Comparison of ENCODE assay signal across 17 cellular contexts in the genomic region with DNA sequence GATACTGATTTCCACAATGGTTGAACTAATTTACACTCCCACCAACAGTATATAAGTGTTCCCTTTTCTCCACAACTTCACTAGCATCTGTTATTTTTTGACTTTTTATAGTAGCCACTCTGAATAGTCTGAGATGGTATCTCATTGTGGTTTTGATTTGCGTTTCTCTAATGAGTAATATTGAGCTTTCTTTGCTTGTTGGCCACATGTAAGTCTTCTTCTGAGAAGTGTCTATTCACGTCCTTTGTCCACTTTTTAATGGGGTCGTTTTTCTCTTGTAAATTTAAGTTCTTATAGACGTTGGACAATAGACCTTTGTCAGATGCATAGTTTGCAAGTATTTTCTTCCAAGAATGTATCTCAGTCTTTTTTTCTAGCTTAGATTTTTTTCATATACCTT. TPM values are rescaled to one million over a fixed set of nuclear protein-coding genes. Genes with fewer than 3 reads are reported as not detected.
DNase-seq lines count a peak whose midpoint lies in the region; ATAC-seq and TF ChIP-seq lines count a peak whose summit lies in the region.
"Had no signal": no experiment of that assay in that cellular context is flagged by ENCODE, and none has a peak within 500 bp of the region (broad histone marks: within the 10 kb centered on the region; RNA-seq: fewer than 3 reads in every experiment).

No MANE protein-coding gene starts in this region.

- no peaks in the 10 kb centered on the region for H3K79me1 ChIP-seq in trophoblast cell (ENCODE audit: low read length)

- H3K4me3 Mint-ChIP-seq in activated CD4-positive, alpha-beta memory T cell treated with anti-CD3 and anti-CD28 coated beads for 36 hours = no peak overlapping the region

- H2BK120ac ChIP-seq in trophoblast cell (ENCODE audit: insufficient read depth, low read length, poor library complexity) = no peak overlapping the region

- no peak overlapping the region for H2BK12ac ChIP-seq in trophoblast cell (ENCODE audit: low read length)

- H3K27me3 ChIP-seq in Loucy (ENCODE audit: insufficient read depth, low read length, poor library complexity, severe bottlenecking) = no peaks in the 10 kb centered on the region
- no peaks in the 10 kb centered on the region for H3K27me3 ChIP-seq in trophoblast cell (ENCODE audit: insufficient read depth, low read length)
- H3K27me3 ChIP-seq: MG63, right atrium auricular region, vagina had no signal

- H3K79me2 ChIP-seq in Loucy (ENCODE audit: insufficient read depth, low read length) (peaks cover 97% of the 10 kb centered on the region), trophoblast cell (ENCODE audit: control insufficient read depth, insufficient read depth, low read length, poor library complexity) (peaks cover 2% of the 10 kb centered on the region)

- H2AFZ ChIP-seq in Loucy (ENCODE audit: low read length) (no peak overlapping the region), trophoblast cell (ENCODE audit: insufficient read depth, low read length, poor library complexity) (no peak overlapping the region)

- H2BK5ac ChIP-seq in trophoblast cell (ENCODE audit: low read depth, low read length, poor library complexity) = no peak overlapping the region

- TF ChIP-seq CTCF in Loucy (conservative IDR thresholded peaks at IDR 0.05; ENCODE audit: low read length) = no peak

- CTCF ChIA-PET in activated CD4-positive, alpha-beta memory T cell treated with anti-CD3 and anti-CD28 coated beads for 36 hours (lab: Charles Lee) = interaction anchor here (0.6 to 2.6 kb wide), 3 partner anchors 9 to 113 kb away, joined by 3 to 14 read pairs (median 3); no protein-coding TSS in a partner anchor

- no peak overlapping the region for H4K12ac ChIP-seq in trophoblast cell (ENCODE audit: low read depth, low read length)

- peaks cover 64% of the 10 kb centered on the region for H3K4me1 Mint-ChIP-seq in activated CD4-positive, alpha-beta memory T cell treated with anti-CD3 and anti-CD28 coated beads for 36 hours (ENCODE audit: low read depth)

- H3K27me3 Mint-ChIP-seq in activated CD4-positive, alpha-beta memory T cell treated with anti-CD3 and anti-CD28 coated beads for 36 hours = no peaks in the 10 kb centered on the region

- POLR2A ChIA-PET in activated CD4-positive, alpha-beta memory T cell treated with anti-CD3 and anti-CD28 coated beads for 36 hours (lab: Charles Lee) = interaction anchor here (0.6 to 1.2 kb wide), 3 partner anchors 11 to 67 kb away, joined by 3 to 6 read pairs (median 3); no protein-coding TSS in a partner anchor

- no peak overlapping the region for H3K4ac ChIP-seq in trophoblast cell (ENCODE audit: low read depth, low read length)

- WGBS in trophoblast cell (ENCODE audit: extremely low coverage, insufficient coverage, insufficient read length) = no CpG with 5 or more reads among the region's 4 CpGs

- no peaks in the 10 kb centered on the region for H3K9me2 ChIP-seq in Loucy (replicated peaks; ENCODE audit: low read depth, low read length)

- H3K14ac ChIP-seq in trophoblast cell (ENCODE audit: low read length) = no peak overlapping the region

- H2AK5ac ChIP-seq in trophoblast cell (ENCODE audit: low read length) = no peak overlapping the region

- H3K4me2 ChIP-seq in Loucy (ENCODE audit: low read depth, low read length, poor library complexity, severe bottlenecking) (peak overlapping the region; percentile 53), trophoblast cell (ENCODE audit: low read length) (no peak overlapping the region)

- H3K4me3 ChIP-seq in Loucy (ENCODE audit: low read length, poor library complexity, severe bottlenecking) = peak overlapping the region; percentile 17
- H3K4me3 ChIP-seq in trophoblast cell (ENCODE audit: low read depth, low read length) = no peak overlapping the region
- H3K4me3 ChIP-seq: left ventricle myocardium inferior, MG63, right atrium auricular region, vagina had no signal

- no peak overlapping the region for H4K91ac ChIP-seq in trophoblast cell (ENCODE audit: low read depth, low read length)

- 0 out of 2 replicates have a peak, but pooled peaks cover 3% of the 10 kb centered on the region for H3F3A ChIP-seq in Loucy (ENCODE audit: low read depth)

- ATAC-seq in GM18870 (IDR thresholded peaks at IDR 0.05; ENCODE audit: unreplicated experiment) (peak; percentile 46), HG02678 (IDR thresholded peaks at IDR 0.05; ENCODE audit: unreplicated experiment) (peak; percentile 63), GM19397 (IDR thresholded peaks at IDR 0.05; ENCODE audit: unreplicated experiment) (no peak)
- ATAC-seq: esophagus mucosa had no signal

- H4K8ac ChIP-seq in trophoblast cell (ENCODE audit: low read depth, low read length) = no peak overlapping the region

- peaks cover 17% of the 10 kb centered on the region for H3K36me3 Mint-ChIP-seq in activated CD4-positive, alpha-beta memory T cell treated with anti-CD3 and anti-CD28 coated beads for 36 hours

- peak overlapping the region; percentile 17 for H3K9ac ChIP-seq in Loucy (ENCODE audit: low read depth, low read length, poor library complexity, severe bottlenecking)
- no peak overlapping the region for H3K9ac ChIP-seq in trophoblast cell (ENCODE audit: low read length)

- H3K9me3 ChIP-seq in Loucy (ENCODE audit: insufficient read depth, low read depth, low read length) (no peaks in the 10 kb centered on the region), trophoblast cell (ENCODE audit: insufficient read depth, low read depth, low read length) (no peaks in the 10 kb centered on the region)
- H3K9me3 ChIP-seq: left ventricle myocardium inferior, MG63, right atrium auricular region, vagina had no signal

- no peak overlapping the region for H3K27ac Mint-ChIP-seq in activated CD4-positive, alpha-beta memory T cell treated with anti-CD3 and anti-CD28 coated beads for 36 hours

- H3K36me3 ChIP-seq in Loucy (ENCODE audit: insufficient read depth, low read length) = no peaks in the 10 kb centered on the region
- H3K36me3 ChIP-seq in trophoblast cell (ENCODE audit: control insufficient read depth in 1 of 2, insufficient read depth in 2 of 2, low read length in 2 of 2) = no peaks in the 10 kb centered on the region
- H3K36me3 ChIP-seq: left ventricle myocardium inferior, MG63, right atrium auricular region, vagina, WERI-Rb-1 had no signal

- no peaks in the 10 kb centered on the region for H3K9me3 Mint-ChIP-seq in activated CD4-positive, alpha-beta memory T cell treated with anti-CD3 and anti-CD28 coated beads for 36 hours

- no peak overlapping the region for H3K18ac ChIP-seq in trophoblast cell (ENCODE audit: low read length)

- intact Hi-C loops in activated CD4-positive, alpha-beta memory T cell treated with anti-CD3 and anti-CD28 coated beads for 36 hours (cut with micrococcal nuclease) = no loop called here

- no peak overlapping the region for H3K27ac ChIP-seq in trophoblast cell (ENCODE audit: low read depth, low read length)
- H3K27ac ChIP-seq: left ventricle myocardium inferior, right atrium auricular region, vagina, WERI-Rb-1 had no signal

- DNase-seq in ELR (ENCODE audit: low read depth) = peak; percentile 34
- no peak for DNase-seq in NCI-H1694 treated with DMSO at 0.1 percent for 48 hours (lab: John Stamatoyannopoulos, UW)
- DNase-seq in activated CD4-positive, alpha-beta memory T cell treated with anti-CD3 and anti-CD28 coated beads for 36 hours = no peak
- no peak for DNase-seq in trophoblast cell
- DNase-seq: activated CD8-positive, alpha-beta memory T cell treated with anti-CD3 and anti-CD28 coated beads, Interleukin-2, amount 50 U/mL, for 48 hours; hippocampal formation; left ventricle myocardium inferior; MG63; stimulated activated CD4-positive, alpha-beta T cell treated with anti-CD3 and anti-CD28 coated beads, Interleukin-2, amount 100 ng/mL, for 48 hours; WERI-Rb-1 had no signal

- H4K20me1 ChIP-seq in Loucy (ENCODE audit: insufficient read depth, low read length, poor library complexity, severe bottlenecking) = peaks cover 54% of the 10 kb centered on the region

- no peak overlapping the region for H3K23ac ChIP-seq in trophoblast cell (ENCODE audit: low read length)

- peaks cover 68% of the 10 kb centered on the region for H3K4me1 ChIP-seq in Loucy (ENCODE audit: insufficient read depth, low read length, poor library complexity, severe bottlenecking)
- no peaks in the 10 kb centered on the region for H3K4me1 ChIP-seq in trophoblast cell (ENCODE audit: control insufficient read depth in 1 of 2, insufficient read depth in 2 of 2, low read length in 2 of 2)

RNA-seq across cellular contexts. Expression of gene FBXW7, which starts 10.0 kb away (rescaled TPM):
- total RNA-seq in activated CD4-positive, alpha-beta memory T cell treated with anti-CD3 and anti-CD28 coated beads for 36 hours = 10 to 100 TPM; 35.8 to 37.8 TPM
- polyA plus RNA-seq in trophoblast cell (2013) = 11.5 and 12.3 TPM in 2 replicates
